In genomic region chr19:38739440-38740251, GRCh38 we compare ENCODE assay signal across 18 cellular contexts. TPM values are rescaled to one million over a fixed set of nuclear protein-coding genes. Genes with fewer than 3 reads are reported as not detected.
DNase-seq lines count a peak whose midpoint lies in the region; ATAC-seq, FAIRE-seq and TF ChIP-seq lines count a peak whose summit lies in the region.
"Had no signal": no experiment of that assay in that cellular context is flagged by ENCODE, and none has a peak within 500 bp of the region (broad histone marks: within the 10 kb centered on the region; RNA-seq: fewer than 3 reads in every experiment).

No MANE protein-coding gene starts in this region.

- TF ChIP-seq CTCF in smooth muscle cell (IDR thresholded peaks at IDR 0.05; ENCODE audit: borderline replicate concordance, insufficient read depth, poor library complexity, severe bottlenecking) = no peak

- DNase-seq in CD4-positive, alpha-beta memory T cell = no peak
- peak; percentile 18 for DNase-seq in GM12892 (ENCODE audit: insufficient read length)
- peak; percentile 39 for DNase-seq in activated CD4-positive, alpha-beta memory T cell treated with anti-CD3 and anti-CD28 coated beads, Interleukin-2, amount 10 ng/mL, durations not matched to agents 7 days and 5 days
- DNase-seq in natural killer cell treated with Interleukin-12 subunit alpha and Interleukin-12 subunit beta and Interleukin-15 and Interleukin-18, amount 100 ng/mL, for 72 hours (ENCODE audit: low spot score) = no peak
- no peak for DNase-seq in smooth muscle cell (lab: John Stamatoyannopoulos, UW; ENCODE audit: unreplicated experiment)
- DNase-seq: cerebellar nuclear complex; NCI-H1436 treated with DMSO at 0.1 percent for 48 hours; NCI-H510A; stimulated activated CD4-positive, alpha-beta T cell treated with anti-CD3 and anti-CD28 coated beads, Interleukin-4, amount 100 ng/mL, for 1 hour had no signal

- H4K20me1 ChIP-seq in smooth muscle cell (ENCODE audit: low read depth) = no peaks in the 10 kb centered on the region

- WGBS in smooth muscle cell (ENCODE audit: low lambda C conversion rate) = 90% methylated on average over 16 of the region's 16 CpGs

- H3K9me3 ChIP-seq in CD4-positive, alpha-beta memory T cell (ENCODE audit: control insufficient read depth in 1 of 2, low read length in 2 of 2) = no peaks in the 10 kb centered on the region
- H3K9me3 ChIP-seq in smooth muscle cell (replicated peaks; ENCODE audit: low read depth) = no peaks in the 10 kb centered on the region
- H3K9me3 ChIP-seq: Caco-2 had no signal

- POLR2A ChIA-PET in CD4-positive, alpha-beta memory T cell (lab: Charles Lee; ENCODE audit: partially characterized antibody) = interaction anchor here (0.7 to 0.9 kb wide), 2 partner anchors 60 to 130 kb away, joined by 3 to 5 read pairs; no protein-coding TSS in a partner anchor
- POLR2A ChIA-PET in activated CD4-positive, alpha-beta memory T cell treated with anti-CD3 and anti-CD28 coated beads, Interleukin-2, amount 10 ng/mL, durations not matched to agents 7 days and 5 days (lab: Charles Lee) = interaction anchor here (1.5 kb wide), 1 partner anchor 30 kb away, joined by 3 read pairs; no protein-coding TSS in a partner anchor

- H3K4me3 ChIP-seq in CD4-positive, alpha-beta memory T cell (ENCODE audit: low read length in 2 of 2) = no peak overlapping the region
- no peak overlapping the region for H3K4me3 ChIP-seq in smooth muscle cell
- H3K4me3 ChIP-seq: GM23338 had no signal

- intact Hi-C loops in CD4-positive, alpha-beta memory T cell (cut with micrococcal nuclease) = no loop called here

- H3K27me3 Mint-ChIP-seq in CD4-positive, alpha-beta memory T cell = peaks cover 0 to 2% of the 10 kb centered on the region in 2 donors
- peaks cover 4% of the 10 kb centered on the region for H3K27me3 Mint-ChIP-seq in activated CD4-positive, alpha-beta memory T cell treated with anti-CD3 and anti-CD28 coated beads, Interleukin-2, amount 10 ng/mL, durations not matched to agents 7 days and 5 days
- no peaks in the 10 kb centered on the region for H3K27me3 Mint-ChIP-seq in natural killer cell treated with Interleukin-12 subunit alpha and Interleukin-12 subunit beta and Interleukin-15 and Interleukin-18, amount 100 ng/mL, for 72 hours

- peaks cover 8% of the 10 kb centered on the region for H3F3A ChIP-seq in smooth muscle cell (ENCODE audit: low read depth)

- H2AFZ ChIP-seq in smooth muscle cell (ENCODE audit: low read depth) = no peak overlapping the region
- H2AFZ ChIP-seq: GM23338 had no signal

- H3K9ac ChIP-seq in smooth muscle cell (ENCODE audit: low read depth) = no peak overlapping the region

- H3K4me1 ChIP-seq in CD4-positive, alpha-beta memory T cell (ENCODE audit: insufficient read depth, low read length) = peaks cover 44% of the 10 kb centered on the region
- H3K4me1 ChIP-seq in smooth muscle cell (ENCODE audit: low read depth) = no peaks in the 10 kb centered on the region

- no peaks in the 10 kb centered on the region for H3K79me2 ChIP-seq in smooth muscle cell (ENCODE audit: low read depth)

- peak; percentile 30 for FAIRE-seq in GM12892 (lab: Jason Lieb, UNC)

- H3K36me3 Mint-ChIP-seq in CD4-positive, alpha-beta memory T cell = no peaks in the 10 kb centered on the region
- H3K36me3 Mint-ChIP-seq in activated CD4-positive, alpha-beta memory T cell treated with anti-CD3 and anti-CD28 coated beads, Interleukin-2, amount 10 ng/mL, durations not matched to agents 7 days and 5 days (ENCODE audit: low read depth) = no peaks in the 10 kb centered on the region
- no peaks in the 10 kb centered on the region for H3K36me3 Mint-ChIP-seq in natural killer cell treated with Interleukin-12 subunit alpha and Interleukin-12 subunit beta and Interleukin-15 and Interleukin-18, amount 100 ng/mL, for 72 hours

- ATAC-seq in natural killer cell treated with Interleukin-12 subunit alpha and Interleukin-12 subunit beta and Interleukin-15 and Interleukin-18, amount 100 ng/mL, for 72 hours = peak; percentile 37 to 43
- ATAC-seq in HG03354 (IDR thresholded peaks at IDR 0.05; ENCODE audit: poor library complexity, severe bottlenecking, unreplicated experiment) = no peak
- ATAC-seq in activated CD4-positive, CD25-positive, alpha-beta regulatory T cell treated with anti-CD3 and anti-CD28 coated beads, Interleukin-2, amount 50 U/mL, for 24 hours = no peak
- ATAC-seq: GM23338, left lobe of liver had no signal

- H3K4me1 Mint-ChIP-seq in CD4-positive, alpha-beta memory T cell = peaks cover 16 to 37% (median 26%) of the 10 kb centered on the region in 4 donors
- peaks cover 38% of the 10 kb centered on the region for H3K4me1 Mint-ChIP-seq in activated CD4-positive, alpha-beta memory T cell treated with anti-CD3 and anti-CD28 coated beads, Interleukin-2, amount 10 ng/mL, durations not matched to agents 7 days and 5 days
- peaks cover 30% of the 10 kb centered on the region in 2 donors for H3K4me1 Mint-ChIP-seq in natural killer cell treated with Interleukin-12 subunit alpha and Interleukin-12 subunit beta and Interleukin-15 and Interleukin-18, amount 100 ng/mL, for 72 hours (ENCODE audit: low read depth in 2 of 2)

- H3K27ac Mint-ChIP-seq in CD4-positive, alpha-beta memory T cell = peak overlapping the region in 4 of 7 donors; percentile 29 to 66 (median 58)
- no peak overlapping the region for H3K27ac Mint-ChIP-seq in activated CD4-positive, alpha-beta memory T cell treated with anti-CD3 and anti-CD28 coated beads, Interleukin-2, amount 10 ng/mL, durations not matched to agents 7 days and 5 days
- H3K27ac Mint-ChIP-seq in natural killer cell treated with Interleukin-12 subunit alpha and Interleukin-12 subunit beta and Interleukin-15 and Interleukin-18, amount 100 ng/mL, for 72 hours = peak overlapping the region in 1 of 2 donors; percentile 17
- H3K27ac Mint-ChIP-seq: GM23338; stimulated activated naive CD8-positive, alpha-beta T cell treated with anti-CD3 and anti-CD28 coated beads, Interleukin-15, Interleukin-2, amounts not matched to agents 100 ng/mL and 50 ng/mL, for 24 hours had no signal

- H3K27ac ChIP-seq in CD4-positive, alpha-beta memory T cell (ENCODE audit: low read depth, low read length) = no peak overlapping the region
- H3K27ac ChIP-seq in smooth muscle cell (ENCODE audit: low read depth) = no peak overlapping the region

- CTCF ChIA-PET in CD4-positive, alpha-beta memory T cell (lab: Charles Lee; ENCODE audit: partially characterized antibody) = interaction anchor here (1.0 to 1.5 kb wide), 3 partner anchors 30 to 191 kb away, joined by 3 to 5 read pairs (median 4); partner anchors contain the start of genes MRPS12 and SARS2
- CTCF ChIA-PET in activated CD4-positive, alpha-beta memory T cell treated with anti-CD3 and anti-CD28 coated beads, Interleukin-2, amount 10 ng/mL, durations not matched to agents 7 days and 5 days (lab: Charles Lee) = interaction anchor here (1.0 to 1.7 kb wide), 2 partner anchors 30 to 191 kb away, joined by 3 to 11 read pairs; partner anchors contain the start of genes MRPS12 and SARS2

- no peak overlapping the region for H3K4me2 ChIP-seq in smooth muscle cell
- H3K4me2 ChIP-seq: GM23338 had no signal

- H3K4me3 Mint-ChIP-seq in CD4-positive, alpha-beta memory T cell = peak overlapping the region in 6 of 8 donors; percentile 13 to 73 (median 46)
- no peak overlapping the region for H3K4me3 Mint-ChIP-seq in activated CD4-positive, alpha-beta memory T cell treated with anti-CD3 and anti-CD28 coated beads, Interleukin-2, amount 10 ng/mL, durations not matched to agents 7 days and 5 days
- peak overlapping the region; percentile 10 for H3K4me3 Mint-ChIP-seq in natural killer cell treated with Interleukin-12 subunit alpha and Interleukin-12 subunit beta and Interleukin-15 and Interleukin-18, amount 100 ng/mL, for 72 hours
- H3K4me3 Mint-ChIP-seq: GM23338; stimulated activated naive CD8-positive, alpha-beta T cell treated with anti-CD3 and anti-CD28 coated beads, Interleukin-15, Interleukin-2, amounts not matched to agents 100 ng/mL and 50 ng/mL, for 24 hours had no signal

- TF ChIP-seq POLR2A in GM12892 (IDR thresholded peaks at IDR 0.05; ENCODE audit: low read depth, low read length) = no peak

- H3K27me3 ChIP-seq in CD4-positive, alpha-beta memory T cell (ENCODE audit: insufficient read depth, low read length) = no peaks in the 10 kb centered on the region
- H3K27me3 ChIP-seq in smooth muscle cell (ENCODE audit: low read depth) = no peaks in the 10 kb centered on the region

- H3K36me3 ChIP-seq in CD4-positive, alpha-beta memory T cell (ENCODE audit: insufficient read depth, low read length) = no peaks in the 10 kb centered on the region
- no peaks in the 10 kb centered on the region for H3K36me3 ChIP-seq in smooth muscle cell (ENCODE audit: low read depth)

- H3K9me3 Mint-ChIP-seq in CD4-positive, alpha-beta memory T cell = no peaks in the 10 kb centered on the region
- H3K9me3 Mint-ChIP-seq in activated CD4-positive, alpha-beta memory T cell treated with anti-CD3 and anti-CD28 coated beads, Interleukin-2, amount 10 ng/mL, durations not matched to agents 7 days and 5 days = no peaks in the 10 kb centered on the region
- H3K9me3 Mint-ChIP-seq in natural killer cell treated with Interleukin-12 subunit alpha and Interleukin-12 subunit beta and Interleukin-15 and Interleukin-18, amount 100 ng/mL, for 72 hours = no peaks in the 10 kb centered on the region
- H3K9me3 Mint-ChIP-seq: GM23338; stimulated activated naive CD8-positive, alpha-beta T cell treated with anti-CD3 and anti-CD28 coated beads, Interleukin-15, Interleukin-2, amounts not matched to agents 100 ng/mL and 50 ng/mL, for 24 hours had no signal

RNA-seq across cellular contexts. Expression of gene CAPN12, which starts 4.6 kb away (rescaled TPM):
- total RNA-seq in CD4-positive, alpha-beta memory T cell = 10 to 100 TPM; 16.8 to 19.5 TPM
- 1 to 10 TPM; 3.9 to 9.9 TPM for polyA plus RNA-seq in CD4-positive, alpha-beta memory T cell
- polyA plus RNA-seq in GM12892 (2012; ENCODE audit: missing spikeins) = 5.8 TPM
- 10 to 100 TPM; 22.9 to 24.9 TPM for total RNA-seq in activated CD4-positive, alpha-beta memory T cell treated with anti-CD3 and anti-CD28 coated beads, Interleukin-2, amount 10 ng/mL, durations not matched to agents 7 days and 5 days
- total RNA-seq in natural killer cell treated with Interleukin-12 subunit alpha and Interleukin-12 subunit beta and Interleukin-15 and Interleukin-18, amount 100 ng/mL, for 72 hours = 10 to 100 TPM in 1 of 2 donors, 1 to 10 TPM in 1; 3.6 to 10.4 TPM
- 3.2 and 5.5 TPM in 2 replicates for total RNA-seq in smooth muscle cell
- 1.4 and 6.5 TPM in 2 replicates for polyA plus RNA-seq in smooth muscle cell
- total RNA-seq: RPMI7951 had no signal

RNA-seq across cellular contexts. Expression of gene LGALS7, which starts 33.7 kb away (rescaled TPM):
- not detected for total RNA-seq in CD4-positive, alpha-beta memory T cell
- not detected for polyA plus RNA-seq in CD4-positive, alpha-beta memory T cell
- not detected for polyA plus RNA-seq in GM12892 (2012; ENCODE audit: missing spikeins)
- total RNA-seq in activated CD4-positive, alpha-beta memory T cell treated with anti-CD3 and anti-CD28 coated beads, Interleukin-2, amount 10 ng/mL, durations not matched to agents 7 days and 5 days = not detected
- not detected for total RNA-seq in natural killer cell treated with Interleukin-12 subunit alpha and Interleukin-12 subunit beta and Interleukin-15 and Interleukin-18, amount 100 ng/mL, for 72 hours
- not detected in 2 replicates for total RNA-seq in smooth muscle cell
- 3.4 TPM in 1 of 2 replicates, not detected in the other for polyA plus RNA-seq in smooth muscle cell
- total RNA-seq: Caco-2, epithelial cell of proximal tubule, GM23338, left lobe of liver, renal cortical epithelial cell, RPMI7951 had no signal

RNA-seq across cellular contexts. Expression of gene LGALS7B, which starts 49.4 kb away (rescaled TPM):
- total RNA-seq in CD4-positive, alpha-beta memory T cell = not detected
- polyA plus RNA-seq in CD4-positive, alpha-beta memory T cell = not detected
- polyA plus RNA-seq in GM12892 (2012; ENCODE audit: missing spikeins) = not detected
- not detected for total RNA-seq in activated CD4-positive, alpha-beta memory T cell treated with anti-CD3 and anti-CD28 coated beads, Interleukin-2, amount 10 ng/mL, durations not matched to agents 7 days and 5 days
- not detected for total RNA-seq in natural killer cell treated with Interleukin-12 subunit alpha and Interleukin-12 subunit beta and Interleukin-15 and Interleukin-18, amount 100 ng/mL, for 72 hours
- total RNA-seq in smooth muscle cell = 3.0 TPM in 1 of 2 replicates, not detected in the other
- 0.56 TPM in 1 of 2 replicates, not detected in the other for polyA plus RNA-seq in smooth muscle cell
- total RNA-seq: Caco-2, left lobe of liver, renal cortical epithelial cell, RPMI7951 had no signal

Comparison
In these comparisons a context has a peak if more than half of its experiments do, and no peak if none do; other contexts are left out.
1. DNase-seq: peak in GM12892 (single experiment) and activated CD4-positive, alpha-beta memory T cell treated with anti-CD3 and anti-CD28 coated beads, Interleukin-2, amount 10 ng/mL, durations not matched to agents 7 days and 5 days (single experiment); none in CD4-positive, alpha-beta memory T cell (0 of 5), natural killer cell treated with Interleukin-12 subunit alpha and Interleukin-12 subunit beta and Interleukin-15 and Interleukin-18, amount 100 ng/mL, for 72 hours (single experiment) and smooth muscle cell (single experiment).
2. ATAC-seq: peak in natural killer cell treated with Interleukin-12 subunit alpha and Interleukin-12 subunit beta and Interleukin-15 and Interleukin-18, amount 100 ng/mL, for 72 hours (2 of 2); none in HG03354 (single experiment) and activated CD4-positive, CD25-positive, alpha-beta regulatory T cell treated with anti-CD3 and anti-CD28 coated beads, Interleukin-2, amount 50 U/mL, for 24 hours (0 of 2).